In genomic region chr11:13663631-13664071, GRCh38 we compare ENCODE assay signal across 4 cellular contexts.
TF ChIP-seq lines count a peak whose summit lies in the region.

No MANE protein-coding gene starts in this region.

TF ChIP-seq in SK-N-SH, 30 proteins besides CTCF, POLR2A, EP300 and RAD21 (continued from another document and continues in another):
- TF ChIP-seq FOSL2 (IDR thresholded peaks at IDR 0.05; ENCODE audit: borderline replicate concordance, low read depth): peak; percentile 39; the same call in 1 of the 2 replicates
- TF ChIP-seq PBX3 (IDR thresholded peaks at IDR 0.05): 0 out of 2 replicates have a peak, but pooled peaks have one; percentile 24
- TF ChIP-seq RXRA (IDR thresholded peaks at IDR 0.05; ENCODE audit: borderline replicate concordance, low read depth): no peak
- no peak for TF ChIP-seq USF1 (IDR thresholded peaks at IDR 0.05; ENCODE audit: borderline replicate concordance, low read depth)
- no peak for TF ChIP-seq SIN3A (IDR thresholded peaks at IDR 0.05; ENCODE audit: borderline replicate concordance, low read depth, low read length)
- peak; percentile 35; the same call in 1 of the 2 replicates for TF ChIP-seq TCF12 (IDR thresholded peaks at IDR 0.05)
- TF ChIP-seq MXI1 (IDR thresholded peaks at IDR 0.05; ENCODE audit: low read depth, low read length): no peak
- TF ChIP-seq JUND (IDR thresholded peaks at IDR 0.05): no peak
- TF ChIP-seq GATA2 (CRISPR knock-in tag; IDR thresholded peaks at IDR 0.05): no peak
- no peak for TF ChIP-seq TEAD4 (IDR thresholded peaks at IDR 0.05; ENCODE audit: borderline replicate concordance, insufficient read depth)
- no peak for TF ChIP-seq CHD2 (IDR thresholded peaks at IDR 0.05; ENCODE audit: low read length, partially characterized antibody)
- no peak for TF ChIP-seq ELF1 (IDR thresholded peaks at IDR 0.05)

TF ChIP-seq in SK-N-SH treated with all-trans-retinoic acid at 6 μM for 48 hours, 23 proteins besides CTCF, POLR2A, EP300 and RAD21 (continued from another document):
- TF ChIP-seq CREB5 (CRISPR knock-in tag; IDR thresholded peaks at IDR 0.05; ENCODE audit: low read depth): no peak
- TF ChIP-seq BACH2 (CRISPR knock-in tag; IDR thresholded peaks at IDR 0.05; ENCODE audit: borderline replicate concordance): no peak
- no peak for TF ChIP-seq POU6F1 (CRISPR knock-in tag; IDR thresholded peaks at IDR 0.05; ENCODE audit: borderline replicate concordance, low read depth)
- TF ChIP-seq TOX (CRISPR knock-in tag; IDR thresholded peaks at IDR 0.05; ENCODE audit: borderline replicate concordance): no peak
- TF ChIP-seq ZFP3 (CRISPR knock-in tag; IDR thresholded peaks at IDR 0.05): no peak
- TF ChIP-seq ISL1 (CRISPR knock-in tag; IDR thresholded peaks at IDR 0.05): no peak
- no peak for TF ChIP-seq PATZ1 (CRISPR knock-in tag; IDR thresholded peaks at IDR 0.05; ENCODE audit: borderline replicate concordance)

TF ChIP-seq in K562, 482 proteins besides CTCF, POLR2A, EP300 and RAD21:
- TF ChIP-seq ZNF280A (IDR thresholded peaks at IDR 0.05; ENCODE audit: low read depth, partially characterized antibody) (no peak), FOSL1 (tag; conservative IDR thresholded peaks at IDR 0.05) (peak; percentile 32; the same call in 1 of the 2 replicates), MEF2A (IDR thresholded peaks at IDR 0.05; ENCODE audit: control insufficient read depth, low read depth, low read length) (no peak)

TF ChIP-seq in WTC11, 78 proteins besides CTCF, POLR2A, EP300 and RAD21 (continued from another document):
- TF ChIP-seq PRDM15 (CRISPR knock-in tag; IDR thresholded peaks at IDR 0.05) (no peak), NFATC4 (CRISPR knock-in tag; IDR thresholded peaks at IDR 0.05) (no peak)
TF ChIP-seq in WTC11: peak in this region for 0.
